34 cellular contexts compared by ENCODE assay signal in genomic region chr20:787827-788226, GRCh38. TPM values are rescaled to one million over a fixed set of nuclear protein-coding genes. Genes with fewer than 3 reads are reported as not detected.
"Had no signal": no experiment of that assay in that cellular context is flagged by ENCODE, and none has a peak within 500 bp of the region (broad histone marks: within the 10 kb centered on the region; RNA-seq: fewer than 3 reads in every experiment).

No MANE protein-coding gene starts in this region.

- ATAC-seq: Panc1, Right ventricle myocardium inferior, SK-N-SH treated with all-trans-retinoic acid at 6 μM for 48 hours had no signal

- H3K4me3 ChIP-seq: PC-9, SJCRH30, SK-N-MC had no signal

- FAIRE-seq: RCC 7860 had no signal

- H3K27ac ChIP-seq: KMS-11, PC-9, RWPE1, SJCRH30, SK-N-MC had no signal

- H3K36me3 ChIP-seq: SJCRH30 had no signal

- H3K27me3 ChIP-seq: SJCRH30 had no signal

- H3K4me1 ChIP-seq: SJCRH30 had no signal

- DNase-seq: Karpas-422, MM.1S, MV-4-11, NCI-H1092, NCI-H1105, NCI-H1417 treated with DMSO at 0.1 percent for 48 hours, NCI-H1436 treated with DMSO at 0.1 percent for 48 hours, NCI-H1694 treated with DMSO at 0.1 percent for 48 hours, NCI-H187 treated with DMSO at 0.1 percent for 48 hours, NCI-H2029, NCI-H2081, NCI-H2171 treated with DMSO at 0.1 percent for 48 hours, NCI-H2227 treated with DMSO at 0.1 percent for 48 hours, NCI-H446 treated with DMSO at 0.1 percent for 48 hours, NCI-H510A, NCI-H524, NCI-H526, NCI-H69, NCI-H748 treated with DMSO at 0.1 percent for 48 hours, NCI-H82, PC-9, SHP77, SIG-M5, SJCRH30 had no signal

RNA-seq across cellular contexts. Expression of gene SLC52A3, which starts 19.5 kb away (rescaled TPM):
- total RNA-seq: LHCN-M2, OCI-LY7, RPMI7951, SJCRH30 had no signal
